In genomic region chr1:241555526-241555925, GRCh38 we compare ENCODE assay signal across 1 cellular context.
A peak's percentile ranks its signal among the peaks of the same experiment; 100 is the strongest.
TF ChIP-seq lines count a peak whose summit lies in the region.

No MANE protein-coding gene starts in this region.

TF ChIP-seq in K562, 482 proteins besides CTCF, POLR2A, EP300 and RAD21:
- TF ChIP-seq PKNOX1 (IDR thresholded peaks at IDR 0.05): peak; percentile 20; the same call in 1 of the 2 replicates
- no peak for TF ChIP-seq ZNF23 (CRISPR knock-in tag; IDR thresholded peaks at IDR 0.05)
- no peak for TF ChIP-seq PBX2 (CRISPR knock-in tag; IDR thresholded peaks at IDR 0.05; ENCODE audit: low read depth)
- TF ChIP-seq PBX2 (tag; conservative IDR thresholded peaks at IDR 0.05; ENCODE audit: low read depth): peak; percentile 47; the same call in 1 of the 2 replicates
- TF ChIP-seq MEIS2 (IDR thresholded peaks at IDR 0.05; ENCODE audit: partially characterized antibody): peak; percentile 65
- no peak for TF ChIP-seq ZBED1 (IDR thresholded peaks at IDR 0.05)
